In genomic region chr10:24790073-24790472, GRCh38 we compare ENCODE assay signal across 17 cellular contexts.
A peak's percentile ranks its signal among the peaks of the same experiment; 100 is the strongest.
DNase-seq lines count a peak whose midpoint lies in the region; ATAC-seq and TF ChIP-seq lines count a peak whose summit lies in the region.
"Had no signal": no experiment of that assay in that cellular context is flagged by ENCODE, and none has a peak within 500 bp of the region (broad histone marks: within the 10 kb centered on the region; RNA-seq: fewer than 3 reads in every experiment).

No MANE protein-coding gene starts in this region.

- no peak for ATAC-seq in GM21528 (IDR thresholded peaks at IDR 0.05; ENCODE audit: low FRiP score, unreplicated experiment)
- ATAC-seq: A549 had no signal

- H3K9ac ChIP-seq in smooth muscle cell (ENCODE audit: low read depth) = no peak overlapping the region
- H3K9ac ChIP-seq: BLaER1 treated with 17β-estradiol and CSF1 and Interleukin-3, amounts not matched to agents 10 nM and 100 nM; KMS-11 had no signal

- H3K27ac ChIP-seq in cingulate gyrus (ENCODE audit: low read depth, low read length) = peak overlapping the region; percentile 95
- no peak overlapping the region for H3K27ac ChIP-seq in smooth muscle cell (ENCODE audit: low read depth)
- no peak overlapping the region for H3K27ac ChIP-seq in esophagus squamous epithelium
- H3K27ac ChIP-seq: A549; BLaER1 treated with 17β-estradiol and CSF1 and Interleukin-3, amounts not matched to agents 10 nM and 100 nM; KMS-11 had no signal

- 94% methylated on average over 7 of the region's 7 CpGs for WGBS in smooth muscle cell (ENCODE audit: low lambda C conversion rate)
- WGBS in esophagus squamous epithelium, 2 donors = 51 to 70% methylated on average over 7 of the region's 7 CpGs

- H3K9me3 ChIP-seq in smooth muscle cell (replicated peaks; ENCODE audit: low read depth) (no peaks in the 10 kb centered on the region), esophagus squamous epithelium (no peaks in the 10 kb centered on the region)
- H3K9me3 ChIP-seq: A549 had no signal

- peak overlapping the region; percentile 69 for H2AFZ ChIP-seq in smooth muscle cell (ENCODE audit: low read depth)

- H3K27me3 ChIP-seq in smooth muscle cell (ENCODE audit: low read depth) (no peaks in the 10 kb centered on the region), esophagus squamous epithelium (no peaks in the 10 kb centered on the region)
- H3K27me3 ChIP-seq: BLaER1 treated with 17β-estradiol and CSF1 and Interleukin-3, amounts not matched to agents 10 nM and 100 nM had no signal

- no peaks in the 10 kb centered on the region for H3F3A ChIP-seq in smooth muscle cell (ENCODE audit: low read depth)

- H3K4me1 ChIP-seq in smooth muscle cell (ENCODE audit: low read depth) (peaks cover 9% of the 10 kb centered on the region), esophagus squamous epithelium (no peaks in the 10 kb centered on the region)
- H3K4me1 ChIP-seq: A549 had no signal

- H3K36me3 ChIP-seq in smooth muscle cell (ENCODE audit: low read depth) = no peaks in the 10 kb centered on the region
- H3K36me3 ChIP-seq in esophagus squamous epithelium = no peaks in the 10 kb centered on the region
- H3K36me3 ChIP-seq: BLaER1 treated with 17β-estradiol and CSF1 and Interleukin-3, amounts not matched to agents 10 nM and 100 nM had no signal

- no peak overlapping the region for H3K4me2 ChIP-seq in smooth muscle cell
- H3K4me2 ChIP-seq: A549; BLaER1 treated with 17β-estradiol and CSF1 and Interleukin-3, amounts not matched to agents 10 nM and 100 nM; KMS-11 had no signal

- H3K4me3 ChIP-seq in smooth muscle cell (no peak overlapping the region), esophagus squamous epithelium (no peak overlapping the region)
- H3K4me3 ChIP-seq: A549; BLaER1 treated with 17β-estradiol and CSF1 and Interleukin-3, amounts not matched to agents 10 nM and 100 nM had no signal

- DNase-seq in NCI-H146 treated with DMSO at 0.1 percent for 48 hours (lab: John Stamatoyannopoulos, UW; ENCODE audit: unreplicated experiment) (peak; percentile 69), medulla oblongata (ENCODE audit: extremely low spot score) (peak; percentile 24), smooth muscle cell (lab: John Stamatoyannopoulos, UW; ENCODE audit: unreplicated experiment) (no peak), GOT3 (lab: John Stamatoyannopoulos, UW) (no peak), esophagus squamous epithelium (lab: John Stamatoyannopoulos, UW) (no peak), cerebellum (ENCODE audit: low spot score) (no peak)
- DNase-seq: GF-D8, NCI-H1436 treated with DMSO at 0.1 percent for 48 hours, NCI-H345, NCI-H526 treated with DMSO at 0.1 percent for 48 hours, OCI-M1, SHP77 treated with DMSO at 0.1 percent for 48 hours had no signal

- H3K79me2 ChIP-seq in smooth muscle cell (ENCODE audit: low read depth) = no peaks in the 10 kb centered on the region

- TF ChIP-seq POLR2A in esophagus squamous epithelium (IDR thresholded peaks at IDR 0.05) = no peak

- intact Hi-C loops in esophagus squamous epithelium (cut with DNase I) = no loop called here

- no peaks in the 10 kb centered on the region for H4K20me1 ChIP-seq in smooth muscle cell (ENCODE audit: low read depth)
- H4K20me1 ChIP-seq: BLaER1 treated with 17β-estradiol and CSF1 and Interleukin-3, amounts not matched to agents 10 nM and 100 nM had no signal

- TF ChIP-seq CTCF in smooth muscle cell (IDR thresholded peaks at IDR 0.05; ENCODE audit: borderline replicate concordance, insufficient read depth, poor library complexity, severe bottlenecking) = no peak
- TF ChIP-seq CTCF in esophagus squamous epithelium (IDR thresholded peaks at IDR 0.05) = no peak

Comparison
In these comparisons a context has a peak if more than half of its experiments do, and no peak if none do; other contexts are left out.
1. DNase-seq: peak in NCI-H146 treated with DMSO at 0.1 percent for 48 hours (single experiment) and medulla oblongata (single experiment); none in smooth muscle cell (single experiment), GOT3 (single experiment), esophagus squamous epithelium (single experiment) and cerebellum (single experiment).